In the genomic region with DNA sequence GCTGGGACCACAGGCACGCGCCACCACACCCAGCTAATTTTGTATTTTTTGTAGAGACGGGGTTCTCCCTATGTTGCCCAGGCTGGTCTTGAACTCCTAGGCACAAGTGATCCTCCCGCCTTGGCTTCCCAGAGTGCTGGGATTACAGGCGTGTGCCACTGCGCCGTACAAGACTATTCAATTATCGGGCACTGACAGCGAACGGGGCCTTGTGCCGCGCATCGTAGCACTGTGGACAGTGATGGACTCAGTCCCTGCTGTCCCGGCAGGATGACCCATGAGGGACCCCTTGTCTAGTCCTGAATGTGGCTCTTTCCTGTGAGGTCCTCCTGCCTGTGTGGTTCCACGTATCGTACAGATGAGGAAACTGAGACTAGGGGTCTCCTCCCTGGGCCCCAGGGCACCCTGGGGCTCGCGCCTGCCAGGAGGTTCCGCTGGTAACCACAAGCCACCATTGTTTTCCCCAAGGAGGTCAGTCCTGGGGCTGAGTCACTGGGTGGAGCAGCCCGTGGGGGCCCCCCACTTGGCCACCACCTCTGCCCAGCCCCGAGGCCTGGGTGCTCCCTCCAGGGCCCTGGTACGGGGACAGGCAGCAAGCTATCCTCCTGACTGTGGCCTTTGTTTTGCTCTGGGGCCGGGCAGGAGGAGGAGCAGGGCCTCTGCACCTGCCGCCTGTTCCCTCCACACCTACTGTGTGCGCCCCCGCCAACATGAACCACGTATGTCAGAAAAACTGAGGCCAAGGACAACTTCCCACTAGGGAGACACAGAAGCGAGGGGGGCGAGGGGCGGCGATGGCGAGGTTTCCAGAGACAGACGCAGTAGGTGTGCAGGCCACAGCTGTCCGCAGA, we compare ENCODE assay signal across 1 cellular context.
A peak's percentile ranks its signal among the peaks of the same experiment; 100 is the strongest.
TF ChIP-seq lines count a peak whose summit lies in the region.

No MANE protein-coding gene starts in this region.

TF ChIP-seq in GM12878, 131 proteins besides CTCF, POLR2A, EP300 and RAD21:
- TF ChIP-seq, protein P1, sequence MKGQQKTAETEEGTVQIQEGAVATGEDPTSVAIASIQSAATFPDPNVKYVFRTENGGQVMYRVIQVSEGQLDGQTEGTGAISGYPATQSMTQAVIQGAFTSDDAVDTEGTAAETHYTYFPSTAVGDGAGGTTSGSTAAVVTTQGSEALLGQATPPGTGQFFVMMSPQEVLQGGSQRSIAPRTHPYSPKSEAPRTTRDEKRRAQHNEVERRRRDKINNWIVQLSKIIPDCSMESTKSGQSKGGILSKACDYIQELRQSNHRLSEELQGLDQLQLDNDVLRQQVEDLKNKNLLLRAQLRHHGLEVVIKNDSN (IDR thresholded peaks at IDR 0.05; ENCODE audit: borderline replicate concordance, extremely low read length, insufficient read depth, low read depth, low read length), result no peak
- TF ChIP-seq, protein P2, sequence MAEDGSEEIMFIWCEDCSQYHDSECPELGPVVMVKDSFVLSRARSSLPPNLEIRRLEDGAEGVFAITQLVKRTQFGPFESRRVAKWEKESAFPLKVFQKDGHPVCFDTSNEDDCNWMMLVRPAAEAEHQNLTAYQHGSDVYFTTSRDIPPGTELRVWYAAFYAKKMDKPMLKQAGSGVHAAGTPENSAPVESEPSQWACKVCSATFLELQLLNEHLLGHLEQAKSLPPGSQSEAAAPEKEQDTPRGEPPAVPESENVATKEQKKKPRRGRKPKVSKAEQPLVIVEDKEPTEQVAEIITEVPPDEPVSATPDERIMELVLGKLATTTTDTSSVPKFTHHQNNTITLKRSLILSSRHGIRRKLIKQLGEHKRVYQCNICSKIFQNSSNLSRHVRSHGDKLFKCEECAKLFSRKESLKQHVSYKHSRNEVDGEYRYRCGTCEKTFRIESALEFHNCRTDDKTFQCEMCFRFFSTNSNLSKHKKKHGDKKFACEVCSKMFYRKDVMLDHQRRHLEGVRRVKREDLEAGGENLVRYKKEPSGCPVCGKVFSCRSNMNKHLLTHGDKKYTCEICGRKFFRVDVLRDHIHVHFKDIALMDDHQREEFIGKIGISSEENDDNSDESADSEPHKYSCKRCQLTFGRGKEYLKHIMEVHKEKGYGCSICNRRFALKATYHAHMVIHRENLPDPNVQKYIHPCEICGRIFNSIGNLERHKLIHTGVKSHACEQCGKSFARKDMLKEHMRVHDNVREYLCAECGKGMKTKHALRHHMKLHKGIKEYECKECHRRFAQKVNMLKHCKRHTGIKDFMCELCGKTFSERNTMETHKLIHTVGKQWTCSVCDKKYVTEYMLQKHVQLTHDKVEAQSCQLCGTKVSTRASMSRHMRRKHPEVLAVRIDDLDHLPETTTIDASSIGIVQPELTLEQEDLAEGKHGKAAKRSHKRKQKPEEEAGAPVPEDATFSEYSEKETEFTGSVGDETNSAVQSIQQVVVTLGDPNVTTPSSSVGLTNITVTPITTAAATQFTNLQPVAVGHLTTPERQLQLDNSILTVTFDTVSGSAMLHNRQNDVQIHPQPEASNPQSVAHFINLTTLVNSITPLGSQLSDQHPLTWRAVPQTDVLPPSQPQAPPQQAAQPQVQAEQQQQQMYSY (CRISPR knock-in tag; IDR thresholded peaks at IDR 0.05), result no peak
- TF ChIP-seq BRCA1 (IDR thresholded peaks at IDR 0.05; ENCODE audit: low read depth, low read length), result no peak
- TF ChIP-seq MYB (IDR thresholded peaks at IDR 0.05; ENCODE audit: borderline replicate concordance, low read depth, low read length), result no peak
- TF ChIP-seq ZNF384 (IDR thresholded peaks at IDR 0.05; ENCODE audit: borderline replicate concordance, low read depth, low read length), result no peak
- TF ChIP-seq, protein P3, sequence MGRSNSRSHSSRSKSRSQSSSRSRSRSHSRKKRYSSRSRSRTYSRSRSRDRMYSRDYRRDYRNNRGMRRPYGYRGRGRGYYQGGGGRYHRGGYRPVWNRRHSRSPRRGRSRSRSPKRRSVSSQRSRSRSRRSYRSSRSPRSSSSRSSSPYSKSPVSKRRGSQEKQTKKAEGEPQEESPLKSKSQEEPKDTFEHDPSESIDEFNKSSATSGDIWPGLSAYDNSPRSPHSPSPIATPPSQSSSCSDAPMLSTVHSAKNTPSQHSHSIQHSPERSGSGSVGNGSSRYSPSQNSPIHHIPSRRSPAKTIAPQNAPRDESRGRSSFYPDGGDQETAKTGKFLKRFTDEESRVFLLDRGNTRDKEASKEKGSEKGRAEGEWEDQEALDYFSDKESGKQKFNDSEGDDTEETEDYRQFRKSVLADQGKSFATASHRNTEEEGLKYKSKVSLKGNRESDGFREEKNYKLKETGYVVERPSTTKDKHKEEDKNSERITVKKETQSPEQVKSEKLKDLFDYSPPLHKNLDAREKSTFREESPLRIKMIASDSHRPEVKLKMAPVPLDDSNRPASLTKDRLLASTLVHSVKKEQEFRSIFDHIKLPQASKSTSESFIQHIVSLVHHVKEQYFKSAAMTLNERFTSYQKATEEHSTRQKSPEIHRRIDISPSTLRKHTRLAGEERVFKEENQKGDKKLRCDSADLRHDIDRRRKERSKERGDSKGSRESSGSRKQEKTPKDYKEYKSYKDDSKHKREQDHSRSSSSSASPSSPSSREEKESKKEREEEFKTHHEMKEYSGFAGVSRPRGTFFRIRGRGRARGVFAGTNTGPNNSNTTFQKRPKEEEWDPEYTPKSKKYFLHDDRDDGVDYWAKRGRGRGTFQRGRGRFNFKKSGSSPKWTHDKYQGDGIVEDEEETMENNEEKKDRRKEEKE (IDR thresholded peaks at IDR 0.05), result no peak
- no peak for TF ChIP-seq MYC (IDR thresholded peaks at IDR 0.05; ENCODE audit: insufficient read depth, insufficient read length, insufficient replicate concordance, low read length, severe bottlenecking)
- 0 out of 2 replicates have a peak, but pooled peaks have one; percentile 49 for TF ChIP-seq MLLT1 (IDR thresholded peaks at IDR 0.05)
- TF ChIP-seq RUNX3 (IDR thresholded peaks at IDR 0.05; ENCODE audit: low read length), result peak; percentile 44
